ENCODE assay signal across 7 cellular contexts in genomic region chr20:47507275-47507981, GRCh38. TPM values are rescaled to one million over a fixed set of nuclear protein-coding genes. Genes with fewer than 3 reads are reported as not detected.
DNase-seq lines count a peak whose midpoint lies in the region; ATAC-seq, FAIRE-seq and TF ChIP-seq lines count a peak whose summit lies in the region.
"Not testable (repeated sequence)": the region's sequence is repeated elsewhere in the genome, so short reads cannot be mapped to it uniquely, and the experiment has no call there.

No MANE protein-coding gene starts in this region.

- H2BK5ac ChIP-seq in H9 (ENCODE audit: insufficient read length, low read length), result not testable (repeated sequence)

- TF ChIP-seq RAD21 in K562 (CRISPR knock-in tag; conservative IDR thresholded peaks at IDR 0.05 in 1 of 2, IDR thresholded peaks at IDR 0.05 in 1 of 2), result not testable (repeated sequence)

- H3F3A ChIP-seq in DOHH2 (ENCODE audit: control insufficient read depth, insufficient read depth) (peaks cover 25% of the 10 kb centered on the region), neural progenitor cell (ENCODE audit: low read depth) (peaks cover 44% of the 10 kb centered on the region)

- peak overlapping the region in 1 of 3 experiments; percentile 50; a peak in 2 of 7 replicates for H3K27ac Mint-ChIP-seq in H9
- peak overlapping the region; percentile 54 for H3K27ac Mint-ChIP-seq in activated T-helper 1 cell treated with anti-CD3 and anti-CD28 coated beads, Interleukin-12 subunit alpha, Interleukin-12 subunit beta, Interleukin-2, Interleukin-4 antibody, amounts not matched to agents 30 ng/mL and 10 ng/mL and 1 ng/mL, durations not matched to agents 14 hours and 24 hours and 36 hours
- not testable (repeated sequence) for H3K27ac Mint-ChIP-seq in neural progenitor cell

- not testable (repeated sequence) for H3K27me3 Mint-ChIP-seq in H9 (ENCODE audit: low read depth); activated T-helper 1 cell treated with anti-CD3 and anti-CD28 coated beads, Interleukin-12 subunit alpha, Interleukin-12 subunit beta, Interleukin-2, Interleukin-4 antibody, amounts not matched to agents 30 ng/mL and 10 ng/mL and 1 ng/mL, durations not matched to agents 14 hours and 24 hours and 36 hours (ENCODE audit: insufficient read depth); neural progenitor cell (ENCODE audit: insufficient read depth, low read depth)

- H3K9me3 Mint-ChIP-seq in H9; activated T-helper 1 cell treated with anti-CD3 and anti-CD28 coated beads, Interleukin-12 subunit alpha, Interleukin-12 subunit beta, Interleukin-2, Interleukin-4 antibody, amounts not matched to agents 30 ng/mL and 10 ng/mL and 1 ng/mL, durations not matched to agents 14 hours and 24 hours and 36 hours; neural progenitor cell: not testable (repeated sequence)

- H2BK15ac ChIP-seq in H9 (ENCODE audit: low read depth, low read length), result not testable (repeated sequence)

- not testable (repeated sequence) for H2AK5ac ChIP-seq in H9 (ENCODE audit: insufficient read length, low read length)

- not testable (repeated sequence) for H3K23me2 ChIP-seq in H9 (ENCODE audit: insufficient read length, low read depth, low read length, poor library complexity, severe bottlenecking)

- not testable (repeated sequence) for H2BK120ac ChIP-seq in H9 (ENCODE audit: low read depth, low read length, poor library complexity, severe bottlenecking)

- H3K27ac ChIP-seq in DOHH2 (ENCODE audit: low read depth, low read length) (peak overlapping the region; percentile 80), OCI-LY3 (ENCODE audit: low read length) (peak overlapping the region; percentile 16), neural progenitor cell (peak overlapping the region; percentile 87)
- not testable (repeated sequence) for H3K27ac ChIP-seq in H9 (ENCODE audit: insufficient read length, low read depth, low read length); K562 (ENCODE audit: extremely low read depth, low read depth, low read length)

- H3T11ph ChIP-seq in H9 (ENCODE audit: low read length), result not testable (repeated sequence)

- H3K4ac ChIP-seq in H9 (ENCODE audit: low read depth, low read length), result not testable (repeated sequence)

- H3K79me1 ChIP-seq in H9 (ENCODE audit: insufficient read depth, low read depth, low read length, poor library complexity, severe bottlenecking), result peaks cover 13% of the 10 kb centered on the region

- H2BK20ac ChIP-seq in H9 (ENCODE audit: low read depth, low read length, poor library complexity, severe bottlenecking), result not testable (repeated sequence)

- CTCF ChIA-PET in K562 (lab: Yijun Ruan, JAX; ENCODE audit: low intra/inter-chr PET ratio), result not testable (repeated sequence)

- H4K5ac ChIP-seq in H9 (ENCODE audit: insufficient read length, low read depth, low read length), result not testable (repeated sequence)

- not testable (repeated sequence) for H2AFZ ChIP-seq in H9 (ENCODE audit: low read length); OCI-LY3 (ENCODE audit: low read depth, low read length); K562 (ENCODE audit: low read depth, low read length); neural progenitor cell (replicated peaks)

- H3K4me2 ChIP-seq in DOHH2 (ENCODE audit: low read length), result peak overlapping the region; percentile 64
- H3K4me2 ChIP-seq in H9 (ENCODE audit: insufficient read depth, insufficient read length, low read length); K562 (ENCODE audit: insufficient read depth, low read length): not testable (repeated sequence)
- H3K4me2 ChIP-seq in OCI-LY3 (ENCODE audit: low read length), result peak overlapping the region; percentile 60
- peak overlapping the region; percentile 70 for H3K4me2 ChIP-seq in neural progenitor cell

- not testable (repeated sequence) for H3K9me2 ChIP-seq in DOHH2 (replicated peaks; ENCODE audit: control insufficient read depth, low read length)

- H3K4me3 ChIP-seq in DOHH2 (ENCODE audit: low read length), result peak overlapping the region; percentile 84
- peak overlapping the region; percentile 27 for H3K4me3 ChIP-seq in OCI-LY3 (ENCODE audit: low read length)
- H3K4me3 ChIP-seq in K562, result not testable (repeated sequence)
- peak overlapping the region; percentile 17 for H3K4me3 ChIP-seq in neural progenitor cell

- not testable (repeated sequence) for FAIRE-seq in K562 (lab: Jason Lieb, UNC)

- not testable (repeated sequence) for H3K9ac ChIP-seq in H9 (ENCODE audit: extremely low read depth, insufficient read length, low read length); K562 (ENCODE audit: insufficient read depth in 1 of 2, low read depth in 2 of 2, low read length in 2 of 2); neural progenitor cell
- 0 out of 2 replicates have a peak overlapping the region, but pooled peaks have one; percentile 0 for H3K9ac ChIP-seq in OCI-LY3 (ENCODE audit: low read length)

- H3K36me3 ChIP-seq in DOHH2 (ENCODE audit: control insufficient read depth, low read length), result peaks cover 91% of the 10 kb centered on the region
- peaks cover 55% of the 10 kb centered on the region for H3K36me3 ChIP-seq in OCI-LY3 (replicated peaks; ENCODE audit: low read depth, low read length)
- not testable (repeated sequence) for H3K36me3 ChIP-seq in K562 (ENCODE audit: control insufficient read depth, insufficient read depth, low read length); neural progenitor cell

- not testable (repeated sequence) for TF ChIP-seq CTCF in DOHH2 (IDR thresholded peaks at IDR 0.05; ENCODE audit: low read depth, low read length, poor library complexity, severe bottlenecking); H9 (conservative IDR thresholded peaks at IDR 0.05); OCI-LY3 (IDR thresholded peaks at IDR 0.05; ENCODE audit: low read depth, low read length); K562 (IDR thresholded peaks at IDR 0.05 in 2 of 3, conservative IDR thresholded peaks at IDR 0.05 in 1 of 3; ENCODE audit: insufficient read depth in 2 of 3, low read depth in 1 of 3, low read length in 3 of 3); neural progenitor cell (IDR thresholded peaks at IDR 0.05)

- intact Hi-C loops in activated T-helper 1 cell treated with anti-CD3 and anti-CD28 coated beads, Interleukin-12 subunit alpha, Interleukin-12 subunit beta, Interleukin-2, Interleukin-4 antibody, amounts not matched to agents 30 ng/mL and 10 ng/mL and 1 ng/mL, durations not matched to agents 14 hours and 24 hours and 36 hours (cut with micrococcal nuclease), result loop anchor here (5.0 kb wide), 1 partner anchor 35 kb away; no protein-coding TSS in a partner anchor
- intact Hi-C loops in K562 (cut with micrococcal nuclease), result not testable (repeated sequence)

- TF ChIP-seq EP300 in K562 (IDR thresholded peaks at IDR 0.05; ENCODE audit: low read length), result not testable (repeated sequence)

- ATAC-seq in activated CD4-positive, CD25-positive, alpha-beta regulatory T cell treated with anti-CD3 and anti-CD28 coated beads, Interleukin-2, amount 50 U/mL, for 24 hours, result peak; percentile 56 to 64
- ATAC-seq in K562, result not testable (repeated sequence)

- H2BK12ac ChIP-seq in H9 (ENCODE audit: insufficient read length, low read depth, low read length), result not testable (repeated sequence)

- not testable (repeated sequence) for H3K4me3 Mint-ChIP-seq in H9, neural progenitor cell
- peak overlapping the region; percentile 53 for H3K4me3 Mint-ChIP-seq in activated T-helper 1 cell treated with anti-CD3 and anti-CD28 coated beads, Interleukin-12 subunit alpha, Interleukin-12 subunit beta, Interleukin-2, Interleukin-4 antibody, amounts not matched to agents 30 ng/mL and 10 ng/mL and 1 ng/mL, durations not matched to agents 14 hours and 24 hours and 36 hours

- BruUV-seq in K562 (replicated peaks; lab: Mats Ljungman, UMichigan), result not testable (repeated sequence)

- not testable (repeated sequence) for H3K9me3 ChIP-seq in DOHH2 (ENCODE audit: control insufficient read depth, insufficient read depth, low read length); H9 (ENCODE audit: control insufficient read depth, low read depth, low read length); OCI-LY3 (ENCODE audit: insufficient read depth, low read length); K562 (replicated peaks; ENCODE audit: control insufficient read depth, insufficient read depth, low read depth, low read length); neural progenitor cell (ENCODE audit: low read depth)

- DNase-seq in H9, result peak; percentile 7
- DNase-seq in activated T-helper 1 cell treated with anti-CD3 and anti-CD28 coated beads, Interleukin-12 subunit alpha, Interleukin-12 subunit beta, Interleukin-2, Interleukin-4 antibody, amounts not matched to agents 30 ng/mL and 10 ng/mL and 1 ng/mL, durations not matched to agents 14 hours and 24 hours and 36 hours (ENCODE audit: low spot score); K562 (ENCODE audit: extremely low read depth in 1 of 4, low spot score in 3 of 4); neural progenitor cell (ENCODE audit: low spot score): not testable (repeated sequence)

- H3K18ac ChIP-seq in H9 (ENCODE audit: insufficient read length, low read depth, low read length), result not testable (repeated sequence)

- H4K91ac ChIP-seq in H9 (ENCODE audit: insufficient read length, low read depth, low read length), result not testable (repeated sequence)

- H3K4me1 ChIP-seq in DOHH2 (ENCODE audit: control insufficient read depth, low read length), result peaks cover 72% of the 10 kb centered on the region
- H3K4me1 ChIP-seq in H9 (ENCODE audit: insufficient read depth, low read length); K562 (replicated peaks in 1 of 2; ENCODE audit: control insufficient read depth in 2 of 2, insufficient read depth in 2 of 2, low read length in 2 of 2): not testable (repeated sequence)
- peaks cover 49% of the 10 kb centered on the region for H3K4me1 ChIP-seq in OCI-LY3 (ENCODE audit: low read length)
- peaks cover 55% of the 10 kb centered on the region for H3K4me1 ChIP-seq in neural progenitor cell

- not testable (repeated sequence) for H3K36me3 Mint-ChIP-seq in H9 (ENCODE audit: insufficient read depth in 1 of 3, low read depth in 3 of 3); neural progenitor cell
- H3K36me3 Mint-ChIP-seq in activated T-helper 1 cell treated with anti-CD3 and anti-CD28 coated beads, Interleukin-12 subunit alpha, Interleukin-12 subunit beta, Interleukin-2, Interleukin-4 antibody, amounts not matched to agents 30 ng/mL and 10 ng/mL and 1 ng/mL, durations not matched to agents 14 hours and 24 hours and 36 hours (ENCODE audit: low read depth), result peaks cover 44% of the 10 kb centered on the region

- H3K4me1 Mint-ChIP-seq in H9 (peaks cover 45 to 58% of the 10 kb centered on the region in 2 experiments), neural progenitor cell (peaks cover 55% of the 10 kb centered on the region)
- peaks cover 69% of the 10 kb centered on the region for H3K4me1 Mint-ChIP-seq in activated T-helper 1 cell treated with anti-CD3 and anti-CD28 coated beads, Interleukin-12 subunit alpha, Interleukin-12 subunit beta, Interleukin-2, Interleukin-4 antibody, amounts not matched to agents 30 ng/mL and 10 ng/mL and 1 ng/mL, durations not matched to agents 14 hours and 24 hours and 36 hours (ENCODE audit: low read depth)

- H3K14ac ChIP-seq in H9 (ENCODE audit: insufficient read depth, low read length), result not testable (repeated sequence)

- not testable (repeated sequence) for H4K8ac ChIP-seq in H9 (replicated peaks; ENCODE audit: insufficient read length, low read depth, low read length)

- whole genome bisulfite sequencing in H9 (ENCODE audit: extremely low coverage, insufficient read length, low lambda C conversion rate), result no CpG with 5 or more reads among the region's 9 CpGs
- 91% methylated on average over 8 of the region's 9 CpGs for WGBS in K562 (ENCODE audit: insufficient coverage, low coverage, missing lambda C conversion rate)

- in situ Hi-C loops in K562 (cut with MboI), result loop anchor here (10.0 kb wide), 1 partner anchor 117 kb away; no protein-coding TSS in a partner anchor

- not testable (repeated sequence) for H3K23ac ChIP-seq in H9 (ENCODE audit: insufficient read length, low read depth, low read length)

- POLR2A ChIA-PET in K562 (lab: Yijun Ruan, JAX), result interaction anchor here (1.1 to 1.6 kb wide), 2 partner anchors 14 to 32 kb away, joined by 3 to 5 read pairs; no protein-coding TSS in a partner anchor

- not testable (repeated sequence) for TF ChIP-seq POLR2A in K562 (conservative IDR thresholded peaks at IDR 0.05)

- H3K27me3 ChIP-seq in DOHH2 (ENCODE audit: control insufficient read depth, low read length); H9 (ENCODE audit: insufficient read depth, low read length); OCI-LY3 (ENCODE audit: low read depth, low read length); K562 (ENCODE audit: control insufficient read depth in 2 of 2, insufficient read depth in 2 of 2, low read length in 2 of 2); neural progenitor cell: not testable (repeated sequence)

- H4K20me1 ChIP-seq in DOHH2 (ENCODE audit: control insufficient read depth, insufficient read depth, low read depth, low read length), result peaks cover 33% of the 10 kb centered on the region; the same call in 1 of the 2 replicates
- not testable (repeated sequence) for H4K20me1 ChIP-seq in H9 (ENCODE audit: control insufficient read depth, insufficient read depth, insufficient read length); K562 (replicated peaks; ENCODE audit: control insufficient read depth, insufficient read depth, low read length)
- peaks cover 88% of the 10 kb centered on the region for H4K20me1 ChIP-seq in OCI-LY3 (ENCODE audit: insufficient read depth, low read length)
- H4K20me1 ChIP-seq in neural progenitor cell (ENCODE audit: low read depth), result peaks cover 55% of the 10 kb centered on the region

- H3K9me1 ChIP-seq in K562 (ENCODE audit: control insufficient read depth, insufficient read depth, low read length), result not testable (repeated sequence)

- H3K79me2 ChIP-seq in DOHH2 (ENCODE audit: control insufficient read depth, low read length) (peaks cover 100% of the 10 kb centered on the region), H9 (ENCODE audit: insufficient read depth, low read length) (peaks cover 23% of the 10 kb centered on the region; the same call in 1 of the 2 replicates), OCI-LY3 (ENCODE audit: low read length) (peaks cover 100% of the 10 kb centered on the region), K562 (ENCODE audit: control insufficient read depth, insufficient read depth, low read length) (peaks cover 93% of the 10 kb centered on the region), neural progenitor cell (ENCODE audit: low read depth) (peaks cover 100% of the 10 kb centered on the region)

- not testable (repeated sequence) for H3K56ac ChIP-seq in H9 (ENCODE audit: insufficient read length, low read depth, low read length)

RNA-seq across cellular contexts. Expression of gene NCOA3, which starts 5.7 kb away (rescaled TPM):
- 22.3 and 23.3 TPM in 2 replicates for total RNA-seq in H9 (2021)
- 132 and 133 TPM in 2 replicates for total RNA-seq in activated T-helper 1 cell treated with anti-CD3 and anti-CD28 coated beads, Interleukin-12 subunit alpha, Interleukin-12 subunit beta, Interleukin-2, Interleukin-4 antibody, amounts not matched to agents 30 ng/mL and 10 ng/mL and 1 ng/mL, durations not matched to agents 14 hours and 24 hours and 36 hours
- total RNA-seq in K562 (2011; cell fraction: chromatin; rRNA removed; ENCODE audit: low replicate concordance), result 42.2 and 88.7 TPM in 2 replicates
- 19.5 and 23.2 TPM in 2 replicates for total RNA-seq in K562 (2011; cell fraction: nucleolus; rRNA removed)
- 36.6 and 49.6 TPM in 2 replicates for total RNA-seq in K562 (2011; cell fraction: nucleoplasm; rRNA removed)
- 12.1 and 12.4 TPM in 2 replicates for total RNA-seq in K562 (2014; rRNA removed)
- 16.1 and 19.6 TPM in 2 replicates for total RNA-seq in K562 (2014; rRNA removed; fragmentation: Illumina TruSeq; extraction: Trizol)
- total RNA-seq in K562 (2015; rRNA removed; fragmentation: Illumina TruSeq; extraction: Trizol), result 17.1 and 17.2 TPM in 2 replicates
- 15.3 and 17.0 TPM in 2 replicates for total RNA-seq in K562 (2021)
- 24.3 and 24.7 TPM in 2 replicates for polyA plus RNA-seq in K562 (2011; rRNA removed)
- polyA plus RNA-seq in K562 (2011; cell fraction: cytosol; rRNA removed), result 11.6 and 17.3 TPM in 2 replicates
- 34.8 and 45.8 TPM in 2 replicates for polyA plus RNA-seq in K562 (2011; cell fraction: nucleus; rRNA removed)
- 9.0 and 14.7 TPM in 2 replicates for polyA plus RNA-seq in K562 (2012)
- polyA plus RNA-seq in K562 (2014; fragmentation: Illumina TruSeq; extraction: Trizol), result 12.5 and 14.4 TPM in 2 replicates
- polyA plus RNA-seq in K562 (2014; fragmentation: Nextera tagmentation; extraction: Ambion mirVana), result 1 to 10 TPM; 3.2 to 4.7 TPM
- polyA plus RNA-seq in K562 (2014; rRNA removed), result 11.6 and 12.2 TPM in 2 replicates
- 37.1 and 46.6 TPM in 2 replicates for polyA minus RNA-seq in K562 (2011; rRNA and poly(A)+ RNA removed)
- polyA minus RNA-seq in K562 (2011; cell fraction: cytosol; rRNA and poly(A)+ RNA removed), result 16.8 and 20.7 TPM in 2 replicates
- polyA minus RNA-seq in K562 (2011; cell fraction: nucleus; rRNA and poly(A)+ RNA removed), result 13.1 and 32.8 TPM in 2 replicates
- 45.6 and 64.5 TPM in 2 replicates for total RNA-seq in neural progenitor cell (ENCODE audit: low replicate concordance)
